1 cellular context compared by ENCODE assay signal in the genomic region with DNA sequence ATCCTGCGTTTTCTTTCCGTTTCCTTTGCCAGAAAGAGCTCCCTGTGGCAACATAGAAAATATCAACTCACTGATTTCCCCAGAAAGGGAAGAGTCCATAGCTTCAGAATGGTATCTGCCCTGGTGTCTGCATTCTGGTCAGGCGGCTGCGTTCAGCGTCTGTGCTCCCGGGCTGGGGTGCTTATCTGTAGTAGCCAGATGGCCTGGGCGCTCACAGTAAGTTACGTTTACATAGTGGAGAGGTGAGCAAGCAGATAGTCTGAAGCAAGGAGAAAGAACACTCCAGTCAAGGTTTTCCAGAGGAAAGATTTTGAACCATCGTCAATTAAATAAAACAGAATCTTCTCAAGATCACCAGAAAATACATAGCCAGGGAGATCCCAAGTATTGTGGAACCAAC. TPM values are rescaled to one million over a fixed set of nuclear protein-coding genes. Genes with fewer than 3 reads are reported as not detected.
"Had no signal": no experiment of that assay in that cellular context is flagged by ENCODE, and none has a peak within 500 bp of the region (broad histone marks: within the 10 kb centered on the region; RNA-seq: fewer than 3 reads in every experiment).

No MANE protein-coding gene starts in this region.

RNA-seq across cellular contexts. Expression of a gene that starts 29.4 kb away (rescaled TPM):
- total RNA-seq: bronchial epithelial cell had no signal
